Comparison of ENCODE assay signal across 22 cellular contexts in the genomic region with DNA sequence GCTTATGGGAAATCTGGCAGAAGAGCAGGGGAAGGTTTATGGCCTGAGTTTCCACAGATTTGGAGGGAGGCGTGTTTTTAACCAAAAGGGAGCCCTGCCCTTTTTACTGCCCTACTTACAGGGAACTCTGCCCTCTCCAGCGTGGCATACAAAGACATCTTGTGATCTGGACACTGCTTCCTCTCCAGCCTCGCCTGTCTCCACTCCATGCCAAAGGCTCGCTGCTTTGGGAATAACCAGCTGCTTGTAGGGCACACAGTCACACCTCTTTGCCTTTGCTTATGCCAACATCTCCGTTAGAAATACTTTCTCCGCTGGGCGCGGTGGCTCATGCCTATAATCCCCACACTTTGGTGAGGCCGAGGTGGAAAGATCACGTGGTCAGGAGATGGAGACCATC.
DNase-seq lines count a peak whose midpoint lies in the region; ATAC-seq, FAIRE-seq and TF ChIP-seq lines count a peak whose summit lies in the region.
"Had no signal": no experiment of that assay in that cellular context is flagged by ENCODE, and none has a peak within 500 bp of the region (broad histone marks: within the 10 kb centered on the region; RNA-seq: fewer than 3 reads in every experiment).

No MANE protein-coding gene starts in this region.

- H3K36me3 ChIP-seq in K562 (ENCODE audit: control insufficient read depth, insufficient read depth, low read length) (no peaks in the 10 kb centered on the region), skeletal muscle tissue (ENCODE audit: control insufficient read depth in 3 of 3, insufficient read depth in 3 of 3, low read length in 3 of 3) (no peaks in the 10 kb centered on the region)
- H3K36me3 ChIP-seq: HAP-1, SJSA1 had no signal

- TF ChIP-seq RAD21 in K562 (CRISPR knock-in tag; conservative IDR thresholded peaks at IDR 0.05 in 1 of 2, IDR thresholded peaks at IDR 0.05 in 1 of 2): no peak

- H3K9me3 Mint-ChIP-seq in mesothelial cell of epicardium: peaks cover 4% of the 10 kb centered on the region
- no peaks in the 10 kb centered on the region for H3K9me3 Mint-ChIP-seq in activated CD4-positive, alpha-beta T cell treated with anti-CD3 and anti-CD28 coated beads, Interleukin-2, amount 10 ng/mL, durations not matched to agents 7 days and 5 days

- POLR2A ChIA-PET in K562 (lab: Yijun Ruan, JAX): interaction anchor here (0.6 kb wide), 2 partner anchors 20 to 196 kb away, joined by 3 read pairs; no protein-coding TSS in a partner anchor
- POLR2A ChIA-PET in activated CD4-positive, alpha-beta T cell treated with anti-CD3 and anti-CD28 coated beads, Interleukin-2, amount 10 ng/mL, durations not matched to agents 7 days and 5 days (lab: Charles Lee): no interaction called here

- peaks cover 17 to 32% of the 10 kb centered on the region in 2 experiments; a peak in 4 of 5 replicates for H3K27me3 ChIP-seq in K562 (ENCODE audit: control insufficient read depth in 2 of 2, insufficient read depth in 2 of 2, low read length in 2 of 2)
- H3K27me3 ChIP-seq in skeletal muscle tissue (ENCODE audit: control insufficient read depth in 3 of 3, insufficient read depth in 3 of 3, low read length in 3 of 3): no peaks in the 10 kb centered on the region
- H3K27me3 ChIP-seq: SJSA1 had no signal

- no peak for TF ChIP-seq CTCF in K562 (IDR thresholded peaks at IDR 0.05 in 2 of 3, conservative IDR thresholded peaks at IDR 0.05 in 1 of 3; ENCODE audit: insufficient read depth in 2 of 3, low read depth in 1 of 3, low read length in 3 of 3)
- TF ChIP-seq CTCF in mesothelial cell of epicardium (IDR thresholded peaks at IDR 0.05; ENCODE audit: unreplicated experiment): no peak

- H3K27me3 Mint-ChIP-seq in mesothelial cell of epicardium (ENCODE audit: low read depth): no peaks in the 10 kb centered on the region
- no peaks in the 10 kb centered on the region for H3K27me3 Mint-ChIP-seq in activated CD4-positive, alpha-beta T cell treated with anti-CD3 and anti-CD28 coated beads, Interleukin-2, amount 10 ng/mL, durations not matched to agents 7 days and 5 days
- H3K27me3 Mint-ChIP-seq: CD4-positive, CD25-positive, alpha-beta regulatory T cell had no signal

- TF ChIP-seq POLR2A in K562 (conservative IDR thresholded peaks at IDR 0.05): no peak

- H3K4me1 ChIP-seq in K562 (replicated peaks in 1 of 2; ENCODE audit: control insufficient read depth in 2 of 2, insufficient read depth in 2 of 2, low read length in 2 of 2): no peaks in the 10 kb centered on the region
- H3K4me1 ChIP-seq in skeletal muscle tissue (ENCODE audit: control insufficient read depth in 3 of 3, insufficient read depth in 3 of 3, low read length in 3 of 3): peaks cover 9 to 12% (median 9%) of the 10 kb centered on the region in 3 donors
- H3K4me1 ChIP-seq: HAP-1 had no signal

- DNase-seq in K562 (ENCODE audit: extremely low read depth in 1 of 4, low spot score in 3 of 4) (no peak), globus pallidus (ENCODE audit: low spot score) (peak; percentile 39), left colon (peak; percentile 52 to 72), NCI-H2029 treated with DMSO at 0.1 percent for 48 hours (lab: John Stamatoyannopoulos, UW) (no peak), mesothelial cell of epicardium (ENCODE audit: low spot score in 2 of 2, unreplicated experiment in 2 of 2) (no peak), frontal cortex (ENCODE audit: low spot score in 2 of 2) (no peak)
- DNase-seq in activated CD4-positive, alpha-beta T cell treated with anti-CD3 and anti-CD28 coated beads, Interleukin-2, amount 10 ng/mL, durations not matched to agents 7 days and 5 days: no peak
- DNase-seq: CD4-positive, CD25-positive, alpha-beta regulatory T cell; DMS79; KG1; NCI-H1105; NCI-H146; NCI-H2029; NCI-H226; NCI-H510A treated with DMSO at 0.1 percent for 48 hours; NCI-H748 treated with DMSO at 0.1 percent for 48 hours had no signal

- H3K4me3 ChIP-seq in K562 (no peak overlapping the region), skeletal muscle tissue (ENCODE audit: low read length in 3 of 3) (peak overlapping the region; percentile 16 to 53 (median 52))
- H3K4me3 ChIP-seq: GM12878, HAP-1, SJSA1 had no signal

- FAIRE-seq in K562 (lab: Jason Lieb, UNC) (no peak), frontal cortex (lab: Jason Lieb, UNC) (no peak)
- FAIRE-seq: GM12878, HepG2 had no signal

- H3K9ac ChIP-seq in K562 (ENCODE audit: insufficient read depth in 1 of 2, low read depth in 2 of 2, low read length in 2 of 2) (no peak overlapping the region), skeletal muscle tissue (ENCODE audit: low read depth in 1 of 3, low read length in 3 of 3) (peak overlapping the region in 2 of 3 donors; percentile 47 to 54)

- H3K4me3 Mint-ChIP-seq in mesothelial cell of epicardium: no peak overlapping the region
- no peak overlapping the region for H3K4me3 Mint-ChIP-seq in activated CD4-positive, alpha-beta T cell treated with anti-CD3 and anti-CD28 coated beads, Interleukin-2, amount 10 ng/mL, durations not matched to agents 7 days and 5 days
- H3K4me3 Mint-ChIP-seq: CD4-positive, CD25-positive, alpha-beta regulatory T cell had no signal

- H4K20me1 ChIP-seq in K562 (replicated peaks; ENCODE audit: control insufficient read depth, insufficient read depth, low read length): no peaks in the 10 kb centered on the region

- H3K27ac Mint-ChIP-seq in mesothelial cell of epicardium: no peak overlapping the region
- no peak overlapping the region for H3K27ac Mint-ChIP-seq in activated CD4-positive, alpha-beta T cell treated with anti-CD3 and anti-CD28 coated beads, Interleukin-2, amount 10 ng/mL, durations not matched to agents 7 days and 5 days
- H3K27ac Mint-ChIP-seq: CD4-positive, CD25-positive, alpha-beta regulatory T cell had no signal

- H3K27ac ChIP-seq in K562 (ENCODE audit: extremely low read depth, low read depth, low read length): no peak overlapping the region
- peak overlapping the region; percentile 68 for H3K27ac ChIP-seq in skeletal muscle tissue (ENCODE audit: low read depth, low read length)
- H3K27ac ChIP-seq: HL-60, SJSA1 had no signal

- no TSS peak for BruUV-seq in K562 (replicated peaks; lab: Mats Ljungman, UMichigan)

- no peak overlapping the region for H3K4me2 ChIP-seq in K562 (ENCODE audit: insufficient read depth, low read length)

- peaks cover under 1% of the 10 kb centered on the region for H3K36me3 Mint-ChIP-seq in mesothelial cell of epicardium
- H3K36me3 Mint-ChIP-seq in activated CD4-positive, alpha-beta T cell treated with anti-CD3 and anti-CD28 coated beads, Interleukin-2, amount 10 ng/mL, durations not matched to agents 7 days and 5 days (ENCODE audit: low read depth): peaks cover 5% of the 10 kb centered on the region

- ATAC-seq in K562: no peak
- ATAC-seq in left colon: peak; percentile 89
- ATAC-seq: GM12878, HepG2 had no signal

- 7% methylated on average over 10 of the region's 10 CpGs for WGBS in K562 (ENCODE audit: insufficient coverage, low coverage, missing lambda C conversion rate)

- in situ Hi-C loops in K562 (cut with MboI): no loop called here

- H3K9me1 ChIP-seq in K562 (ENCODE audit: control insufficient read depth, insufficient read depth, low read length): no peaks in the 10 kb centered on the region

- peaks cover 16% of the 10 kb centered on the region for H3K4me1 Mint-ChIP-seq in mesothelial cell of epicardium
- no peaks in the 10 kb centered on the region for H3K4me1 Mint-ChIP-seq in activated CD4-positive, alpha-beta T cell treated with anti-CD3 and anti-CD28 coated beads, Interleukin-2, amount 10 ng/mL, durations not matched to agents 7 days and 5 days

- H3K9me3 ChIP-seq in K562 (replicated peaks; ENCODE audit: control insufficient read depth, insufficient read depth, low read depth, low read length): no peaks in the 10 kb centered on the region
- no peaks in the 10 kb centered on the region for H3K9me3 ChIP-seq in skeletal muscle tissue (ENCODE audit: control insufficient read depth in 3 of 3, low read length in 3 of 3)
- H3K9me3 ChIP-seq: HAP-1, SJSA1 had no signal

- CTCF ChIA-PET in K562 (lab: Yijun Ruan, JAX; ENCODE audit: low intra/inter-chr PET ratio): no interaction called here
- CTCF ChIA-PET in activated CD4-positive, alpha-beta T cell treated with anti-CD3 and anti-CD28 coated beads, Interleukin-2, amount 10 ng/mL, durations not matched to agents 7 days and 5 days (lab: Charles Lee): interaction anchor here (1.3 kb wide), 1 partner anchor 14 kb away, joined by 3 read pairs; no protein-coding TSS in a partner anchor

- intact Hi-C loops in K562 (cut with micrococcal nuclease) (no loop called here), left colon (cut with DNase I, micrococcal nuclease) (no loop called here)

- H3K79me2 ChIP-seq in K562 (ENCODE audit: control insufficient read depth, insufficient read depth, low read length): no peaks in the 10 kb centered on the region

- no peak overlapping the region for H2AFZ ChIP-seq in K562 (ENCODE audit: low read depth, low read length)

- no peak for TF ChIP-seq EP300 in K562 (IDR thresholded peaks at IDR 0.05; ENCODE audit: low read length)

TF ChIP-seq in K562, 482 proteins besides CTCF, POLR2A, EP300 and RAD21:
- TF ChIP-seq, protein P1, sequence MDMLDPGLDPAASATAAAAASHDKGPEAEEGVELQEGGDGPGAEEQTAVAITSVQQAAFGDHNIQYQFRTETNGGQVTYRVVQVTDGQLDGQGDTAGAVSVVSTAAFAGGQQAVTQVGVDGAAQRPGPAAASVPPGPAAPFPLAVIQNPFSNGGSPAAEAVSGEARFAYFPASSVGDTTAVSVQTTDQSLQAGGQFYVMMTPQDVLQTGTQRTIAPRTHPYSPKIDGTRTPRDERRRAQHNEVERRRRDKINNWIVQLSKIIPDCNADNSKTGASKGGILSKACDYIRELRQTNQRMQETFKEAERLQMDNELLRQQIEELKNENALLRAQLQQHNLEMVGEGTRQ (CRISPR knock-in tag; IDR thresholded peaks at IDR 0.05): peak; percentile 6; the same call in 1 of the 2 replicates
- TF ChIP-seq BHLHE40 (IDR thresholded peaks at IDR 0.05; ENCODE audit: low read length) (no peak), ETV5 (CRISPR knock-in tag; IDR thresholded peaks at IDR 0.05; ENCODE audit: low read depth) (no peak)
- TF ChIP-seq, protein P2, sequence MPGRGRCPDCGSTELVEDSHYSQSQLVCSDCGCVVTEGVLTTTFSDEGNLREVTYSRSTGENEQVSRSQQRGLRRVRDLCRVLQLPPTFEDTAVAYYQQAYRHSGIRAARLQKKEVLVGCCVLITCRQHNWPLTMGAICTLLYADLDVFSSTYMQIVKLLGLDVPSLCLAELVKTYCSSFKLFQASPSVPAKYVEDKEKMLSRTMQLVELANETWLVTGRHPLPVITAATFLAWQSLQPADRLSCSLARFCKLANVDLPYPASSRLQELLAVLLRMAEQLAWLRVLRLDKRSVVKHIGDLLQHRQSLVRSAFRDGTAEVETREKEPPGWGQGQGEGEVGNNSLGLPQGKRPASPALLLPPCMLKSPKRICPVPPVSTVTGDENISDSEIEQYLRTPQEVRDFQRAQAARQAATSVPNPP (IDR thresholded peaks at IDR 0.05; ENCODE audit: borderline replicate concordance, insufficient read depth, insufficient read length): no peak

Comparison
In these comparisons a context has a peak if more than half of its experiments do, and no peak if none do; other contexts are left out.
1. DNase-seq: peak in globus pallidus (single experiment) and left colon (2 of 2); none in K562 (0 of 4), NCI-H2029 treated with DMSO at 0.1 percent for 48 hours (single experiment), mesothelial cell of epicardium (0 of 2), activated CD4-positive, alpha-beta T cell treated with anti-CD3 and anti-CD28 coated beads, Interleukin-2, amount 10 ng/mL, durations not matched to agents 7 days and 5 days (single experiment) and frontal cortex (0 of 2).
2. H3K9ac ChIP-seq: peak in skeletal muscle tissue (2 of 3); none in K562 (0 of 2).